16 cellular contexts compared by ENCODE assay signal in the genomic region with DNA sequence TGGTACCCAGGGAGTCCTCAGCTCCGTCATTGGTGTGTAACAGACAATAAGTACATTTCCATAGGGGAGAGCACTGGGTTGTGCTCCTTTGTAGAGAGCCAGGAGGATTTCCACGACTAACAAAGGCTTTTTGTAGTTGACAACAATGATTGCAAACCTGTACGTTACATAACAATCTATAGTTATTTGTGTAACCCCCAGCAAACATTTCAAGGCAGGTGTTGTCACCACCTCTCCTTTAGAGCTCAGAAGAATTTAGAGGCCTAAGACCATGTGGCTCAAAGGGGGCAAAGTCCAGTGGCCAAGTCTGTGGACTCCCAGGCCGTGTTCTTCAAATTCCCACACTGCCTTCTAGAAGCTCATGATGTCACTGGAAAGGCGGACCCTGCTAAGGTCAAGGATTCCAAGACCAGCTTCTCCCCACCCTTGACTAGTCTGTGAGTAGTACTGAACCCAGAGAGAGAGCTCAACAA. TPM values are rescaled to one million over a fixed set of nuclear protein-coding genes. Genes with fewer than 3 reads are reported as not detected.
A peak's percentile ranks its signal among the peaks of the same experiment; 100 is the strongest.
DNase-seq lines count a peak whose midpoint lies in the region; ATAC-seq and TF ChIP-seq lines count a peak whose summit lies in the region.
"Had no signal": no experiment of that assay in that cellular context is flagged by ENCODE, and none has a peak within 500 bp of the region (broad histone marks: within the 10 kb centered on the region; RNA-seq: fewer than 3 reads in every experiment).

No MANE protein-coding gene starts in this region.

- ATAC-seq in esophagus mucosa (no peak), GM21528 (IDR thresholded peaks at IDR 0.05; ENCODE audit: low FRiP score, unreplicated experiment) (no peak), GM21825 (IDR thresholded peaks at IDR 0.05; ENCODE audit: unreplicated experiment) (no peak)
- ATAC-seq: activated CD8-positive, alpha-beta T cell treated with anti-CD3 and anti-CD28 coated beads, Interleukin-2, amount 10 ng/mL, durations not matched to agents 7 days and 5 days; left lobe of liver had no signal

- no peak for TF ChIP-seq CTCF in brain (conservative IDR thresholded peaks at IDR 0.05)
- no peak for TF ChIP-seq CTCF in mesothelial cell of epicardium (IDR thresholded peaks at IDR 0.05; ENCODE audit: unreplicated experiment)

- DNase-seq in HT-29 (ENCODE audit: low spot score) (peak; percentile 71), mesothelial cell of epicardium (ENCODE audit: low spot score in 2 of 2, unreplicated experiment in 2 of 2) (no peak), superior temporal gyrus (ENCODE audit: extremely low spot score) (peak; percentile 12), NCI-H146 (lab: John Stamatoyannopoulos, UW) (no peak)
- DNase-seq: activated CD8-positive, alpha-beta T cell treated with anti-CD3 and anti-CD28 coated beads, Interleukin-2, amount 10 ng/mL, durations not matched to agents 7 days and 5 days; activated T-cell treated with anti-CD3 and anti-CD28 coated beads, Interleukin-2, amount 50 U/mL, for 72 hours; CD8-positive, alpha-beta memory T cell; EL; NCI-H2029; stimulated activated naive CD4-positive, alpha-beta T cell had no signal

- H3K4me3 Mint-ChIP-seq in brain: no peak overlapping the region
- H3K4me3 Mint-ChIP-seq in mesothelial cell of epicardium: no peak overlapping the region
- H3K4me3 Mint-ChIP-seq: activated CD8-positive, alpha-beta T cell treated with anti-CD3 and anti-CD28 coated beads, Interleukin-2, amount 10 ng/mL, durations not matched to agents 7 days and 5 days; activated T-cell treated with anti-CD3 and anti-CD28 coated beads, Interleukin-2, amount 50 U/mL, for 72 hours; central memory CD8-positive, alpha-beta T cell had no signal

- H3K9me3 Mint-ChIP-seq in brain (no peaks in the 10 kb centered on the region), mesothelial cell of epicardium (no peaks in the 10 kb centered on the region)
- H3K9me3 Mint-ChIP-seq: activated T-cell treated with anti-CD3 and anti-CD28 coated beads, Interleukin-2, amount 50 U/mL, for 72 hours; CD8-positive, alpha-beta memory T cell; central memory CD8-positive, alpha-beta T cell had no signal

- peaks cover 35% of the 10 kb centered on the region for H3K4me1 Mint-ChIP-seq in brain
- no peaks in the 10 kb centered on the region for H3K4me1 Mint-ChIP-seq in mesothelial cell of epicardium
- H3K4me1 Mint-ChIP-seq: CD8-positive, alpha-beta memory T cell had no signal

- H3K27me3 Mint-ChIP-seq in brain: no peaks in the 10 kb centered on the region
- no peaks in the 10 kb centered on the region for H3K27me3 Mint-ChIP-seq in mesothelial cell of epicardium (ENCODE audit: low read depth)
- H3K27me3 Mint-ChIP-seq: central memory CD8-positive, alpha-beta T cell had no signal

- H3K36me3 Mint-ChIP-seq in brain (peaks cover 55% of the 10 kb centered on the region), mesothelial cell of epicardium (peaks cover 53% of the 10 kb centered on the region)
- H3K36me3 Mint-ChIP-seq: CD8-positive, alpha-beta memory T cell had no signal

- H3K27ac Mint-ChIP-seq in brain (peak overlapping the region in 3 of 5 experiments; percentile 7 to 66 (median 51)), mesothelial cell of epicardium (peak overlapping the region; percentile 12)
- H3K27ac Mint-ChIP-seq: activated CD8-positive, alpha-beta T cell treated with anti-CD3 and anti-CD28 coated beads, Interleukin-2, amount 10 ng/mL, durations not matched to agents 7 days and 5 days; activated T-cell treated with anti-CD3 and anti-CD28 coated beads, Interleukin-2, amount 50 U/mL, for 72 hours had no signal

RNA-seq across cellular contexts. Expression of a gene that starts 15.8 kb away (rescaled TPM):
- total RNA-seq in HT-29 (2014; rRNA removed; shearing (Covaris generic)): 2,307 and 2,374 TPM in 2 replicates
- polyA plus RNA-seq in brain (ENCODE audit: insufficient read depth, low read depth, low replicate concordance): 1,828 TPM
- total RNA-seq in mesothelial cell of epicardium (923 to 980 TPM (median 964 TPM) in 3 replicates), esophagus mucosa (1,154 TPM)

RNA-seq across cellular contexts. Expression of a gene that starts 15.9 kb away (rescaled TPM):
- 6.7 and 7.0 TPM in 2 replicates for total RNA-seq in HT-29 (2014; rRNA removed; shearing (Covaris generic))
- polyA plus RNA-seq in brain (ENCODE audit: insufficient read depth, low read depth, low replicate concordance): 3.7 TPM
- total RNA-seq in mesothelial cell of epicardium (8.3 to 10.1 TPM (median 8.7 TPM) in 3 replicates), esophagus mucosa (11.8 TPM)

Comparison
In these comparisons a context has a peak if more than half of its experiments do, and no peak if none do; other contexts are left out.
1. DNase-seq: peak in HT-29 (single experiment) and superior temporal gyrus (single experiment); none in mesothelial cell of epicardium (0 of 2) and NCI-H146 (single experiment).